28 cellular contexts compared by ENCODE assay signal in genomic region chr12:92010853-92011701, GRCh38.
DNase-seq lines count a peak whose midpoint lies in the region; ATAC-seq and TF ChIP-seq lines count a peak whose summit lies in the region.
"Had no signal": no experiment of that assay in that cellular context is flagged by ENCODE, and none has a peak within 500 bp of the region (broad histone marks: within the 10 kb centered on the region; RNA-seq: fewer than 3 reads in every experiment).

No MANE protein-coding gene starts in this region.

- H3K4me3 Mint-ChIP-seq in activated CD4-positive, alpha-beta T cell treated with anti-CD3 and anti-CD28 coated beads, Interleukin-2, amount 10 ng/mL, durations not matched to agents 7 days and 5 days = peak overlapping the region; percentile 1
- H3K4me3 Mint-ChIP-seq in CD8-positive, alpha-beta T cell = peak overlapping the region; percentile 76
- peak overlapping the region; percentile 54 to 72 (median 56) for H3K4me3 Mint-ChIP-seq in T-cell
- H3K4me3 Mint-ChIP-seq in central memory CD8-positive, alpha-beta T cell = peak overlapping the region; percentile 29
- H3K4me3 Mint-ChIP-seq: dendritic cell treated with granulocyte-macrophage colony-stimulating factor and Interleukin-4, amounts not matched to agents 40 ng/mL and 50 ng/mL, for 4 days; neural progenitor cell; WTC11 had no signal

- no peaks in the 10 kb centered on the region for H3K9me3 ChIP-seq in CD8-positive, alpha-beta T cell (ENCODE audit: low read length)
- H3K9me3 ChIP-seq: ascending aorta, BE2C, right lobe of liver, tibial artery had no signal

- H3K36me3 ChIP-seq in CD8-positive, alpha-beta T cell (ENCODE audit: insufficient read depth, low read length) = no peaks in the 10 kb centered on the region
- H3K36me3 ChIP-seq: ascending aorta, BE2C, neural progenitor cell, right lobe of liver, tibial artery had no signal

- peaks cover 20% of the 10 kb centered on the region for H3K9me3 Mint-ChIP-seq in activated CD4-positive, alpha-beta T cell treated with anti-CD3 and anti-CD28 coated beads, Interleukin-2, amount 10 ng/mL, durations not matched to agents 7 days and 5 days
- H3K9me3 Mint-ChIP-seq in CD8-positive, alpha-beta T cell = peaks cover 7% of the 10 kb centered on the region
- peaks cover 2 to 15% (median 3%) of the 10 kb centered on the region in 3 donors for H3K9me3 Mint-ChIP-seq in T-cell
- H3K9me3 Mint-ChIP-seq in central memory CD8-positive, alpha-beta T cell = peaks cover 4% of the 10 kb centered on the region
- H3K9me3 Mint-ChIP-seq: dendritic cell treated with granulocyte-macrophage colony-stimulating factor and Interleukin-4, amounts not matched to agents 40 ng/mL and 50 ng/mL, for 4 days had no signal

- intact Hi-C loops in CD8-positive, alpha-beta T cell (cut with DNase I, micrococcal nuclease) = loop anchor here in 1 of 2 experiments (1.0 kb wide), 1 partner anchor 19 kb away; no protein-coding TSS in a partner anchor

- H3K27me3 Mint-ChIP-seq in activated CD4-positive, alpha-beta T cell treated with anti-CD3 and anti-CD28 coated beads, Interleukin-2, amount 10 ng/mL, durations not matched to agents 7 days and 5 days = no peaks in the 10 kb centered on the region
- no peaks in the 10 kb centered on the region for H3K27me3 Mint-ChIP-seq in CD8-positive, alpha-beta T cell (ENCODE audit: low read depth)
- H3K27me3 Mint-ChIP-seq in T-cell = no peaks in the 10 kb centered on the region
- H3K27me3 Mint-ChIP-seq in central memory CD8-positive, alpha-beta T cell = no peaks in the 10 kb centered on the region
- H3K27me3 Mint-ChIP-seq: dendritic cell treated with granulocyte-macrophage colony-stimulating factor and Interleukin-4, amounts not matched to agents 40 ng/mL and 50 ng/mL, for 4 days had no signal

- no peak overlapping the region for H3K27ac ChIP-seq in CD8-positive, alpha-beta T cell (ENCODE audit: low read depth, low read length)
- H3K27ac ChIP-seq: ascending aorta, neural progenitor cell, tibial artery had no signal

- POLR2A ChIA-PET in activated CD4-positive, alpha-beta T cell treated with anti-CD3 and anti-CD28 coated beads, Interleukin-2, amount 10 ng/mL, durations not matched to agents 7 days and 5 days (lab: Charles Lee) = no interaction called here
- POLR2A ChIA-PET in CD8-positive, alpha-beta T cell (lab: Charles Lee) = interaction anchor here (0.7 to 2.7 kb wide), 6 partner anchors 13 to 916 kb away, joined by 3 to 19 read pairs (median 3); partner anchors contain the start of gene BTG1
- POLR2A ChIA-PET in T-cell (lab: Charles Lee) = interaction anchor here (0.6 to 1.0 kb wide), 5 partner anchors 11 to 135 kb away, joined by 3 read pairs; no protein-coding TSS in a partner anchor

- H3K36me3 Mint-ChIP-seq in activated CD4-positive, alpha-beta T cell treated with anti-CD3 and anti-CD28 coated beads, Interleukin-2, amount 10 ng/mL, durations not matched to agents 7 days and 5 days (ENCODE audit: low read depth) = peaks cover 8% of the 10 kb centered on the region
- H3K36me3 Mint-ChIP-seq in CD8-positive, alpha-beta T cell = peaks cover 2% of the 10 kb centered on the region
- peaks cover 12% of the 10 kb centered on the region for H3K36me3 Mint-ChIP-seq in T-cell
- no peaks in the 10 kb centered on the region for H3K36me3 Mint-ChIP-seq in central memory CD8-positive, alpha-beta T cell (ENCODE audit: insufficient read depth)
- H3K36me3 Mint-ChIP-seq: neural progenitor cell, WTC11 had no signal

- CTCF ChIA-PET in activated CD4-positive, alpha-beta T cell treated with anti-CD3 and anti-CD28 coated beads, Interleukin-2, amount 10 ng/mL, durations not matched to agents 7 days and 5 days (lab: Charles Lee) = interaction anchor here (0.5 to 2.4 kb wide), 7 partner anchors 8 to 300 kb away, joined by 3 to 8 read pairs (median 3); no protein-coding TSS in a partner anchor
- CTCF ChIA-PET in CD8-positive, alpha-beta T cell (lab: Charles Lee) = interaction anchor here (0.6 to 1.4 kb wide), 3 partner anchors 123 to 199 kb away, joined by 3 to 4 read pairs (median 3); no protein-coding TSS in a partner anchor
- CTCF ChIA-PET in T-cell (lab: Charles Lee) = interaction anchor here (0.5 to 1.4 kb wide), 6 partner anchors 20 to 200 kb away, joined by 3 to 6 read pairs (median 4); no protein-coding TSS in a partner anchor

- no peaks in the 10 kb centered on the region for H3K27me3 ChIP-seq in CD8-positive, alpha-beta T cell (ENCODE audit: insufficient read depth, low read length)
- H3K27me3 ChIP-seq: ascending aorta, BE2C, neural progenitor cell, right lobe of liver, tibial artery had no signal

- peak overlapping the region; percentile 58 for H3K27ac Mint-ChIP-seq in activated CD4-positive, alpha-beta T cell treated with anti-CD3 and anti-CD28 coated beads, Interleukin-2, amount 10 ng/mL, durations not matched to agents 7 days and 5 days
- H3K27ac Mint-ChIP-seq in CD8-positive, alpha-beta T cell = peak overlapping the region; percentile 92
- peak overlapping the region; percentile 94 to 95 for H3K27ac Mint-ChIP-seq in T-cell
- peak overlapping the region; percentile 63 for H3K27ac Mint-ChIP-seq in central memory CD8-positive, alpha-beta T cell (ENCODE audit: low read depth)
- H3K27ac Mint-ChIP-seq: dendritic cell treated with granulocyte-macrophage colony-stimulating factor and Interleukin-4, amounts not matched to agents 40 ng/mL and 50 ng/mL, for 4 days; neural progenitor cell had no signal

- peaks cover 32% of the 10 kb centered on the region for H3K4me1 ChIP-seq in CD8-positive, alpha-beta T cell (ENCODE audit: insufficient read depth, low read length)
- H3K4me1 ChIP-seq: ascending aorta, BE2C, neural progenitor cell, tibial artery had no signal

- peaks cover 21% of the 10 kb centered on the region for H3K4me1 Mint-ChIP-seq in activated CD4-positive, alpha-beta T cell treated with anti-CD3 and anti-CD28 coated beads, Interleukin-2, amount 10 ng/mL, durations not matched to agents 7 days and 5 days
- H3K4me1 Mint-ChIP-seq in CD8-positive, alpha-beta T cell (ENCODE audit: low read depth) = peaks cover 45% of the 10 kb centered on the region
- peaks cover 50 to 56% (median 53%) of the 10 kb centered on the region in 3 donors for H3K4me1 Mint-ChIP-seq in T-cell
- H3K4me1 Mint-ChIP-seq in central memory CD8-positive, alpha-beta T cell = peaks cover 35% of the 10 kb centered on the region

- TF ChIP-seq CTCF in CD8-positive, alpha-beta T cell (IDR thresholded peaks at IDR 0.05) = no peak

- ATAC-seq in CD8-positive, alpha-beta T cell = peak; percentile 17
- ATAC-seq in T-cell (replicated peaks in 1 of 4) = peak in 3 of 4 experiments; percentile 65 to 68 (median 68)
- ATAC-seq in central memory CD8-positive, alpha-beta T cell (replicated peaks; ENCODE audit: extremely low read depth, poor library complexity, severe bottlenecking) = no peak
- no peak for ATAC-seq in GM19328 (IDR thresholded peaks at IDR 0.05; ENCODE audit: unreplicated experiment)
- ATAC-seq in HG03342 (IDR thresholded peaks at IDR 0.05; ENCODE audit: unreplicated experiment) = no peak
- ATAC-seq: WTC11 had no signal

- no peak for DNase-seq in activated CD4-positive, alpha-beta T cell treated with anti-CD3 and anti-CD28 coated beads, Interleukin-2, amount 10 ng/mL, durations not matched to agents 7 days and 5 days
- DNase-seq in activated CD4-positive, alpha-beta T cell treated with anti-CD3 and anti-CD28 coated beads, Interleukin-2, amount 50 U/mL, for 4 hours = no peak
- no peak for DNase-seq in CD8-positive, alpha-beta T cell
- DNase-seq in T-cell (no peak), hypothalamus (lab: John Stamatoyannopoulos, UW) (no peak)
- DNase-seq in central memory CD8-positive, alpha-beta T cell (ENCODE audit: low spot score in 2 of 2) = no peak
- DNase-seq: activated effector memory CD4-positive, alpha-beta T cell treated with anti-CD3 and anti-CD28 coated beads, Interleukin-2, amount 50 U/mL, for 16 hours; BE2C; Calu3; caudate nucleus; DND-41; islet precursor cell; Karpas-422; NCI-H187; NCI-H2171 treated with DMSO at 0.1 percent for 48 hours; NCI-H524; right lobe of liver; stimulated activated CD4-positive, alpha-beta T cell treated with anti-CD3 and anti-CD28 coated beads, Interleukin-12 subunit alpha, Interleukin-12 subunit beta, amount 100 ng/mL, for 4 hours; stimulated activated CD4-positive, alpha-beta T cell treated with anti-CD3 and anti-CD28 coated beads, Interleukin-4, amount 100 ng/mL, for 24 hours; stimulated activated naive CD4-positive, alpha-beta T cell treated with Interleukin-2 at 50 U/mL for 16 hours; T1000; tibial artery had no signal

- H3K4me3 ChIP-seq in CD8-positive, alpha-beta T cell (ENCODE audit: low read depth, low read length) = no peak overlapping the region
- H3K4me3 ChIP-seq: ascending aorta, neural progenitor cell, right lobe of liver, tibial artery had no signal

Comparison
In these comparisons a context has a peak if more than half of its experiments do, and no peak if none do; other contexts are left out.
1. H3K4me3 Mint-ChIP-seq: peak in every context shown above with its lines; median percentile 76 in CD8-positive, alpha-beta T cell; 56 in T-cell; 29 in central memory CD8-positive, alpha-beta T cell; 1 in activated CD4-positive, alpha-beta T cell treated with anti-CD3 and anti-CD28 coated beads, Interleukin-2, amount 10 ng/mL, durations not matched to agents 7 days and 5 days.
2. ATAC-seq: peak in CD8-positive, alpha-beta T cell (single experiment) and T-cell (3 of 4); none in central memory CD8-positive, alpha-beta T cell (single experiment), GM19328 (single experiment) and HG03342 (single experiment).
3. Peak in every context shown above with its lines, with median percentiles within 50 percentile points of each other: H3K27ac Mint-ChIP-seq.